In genomic region chrX:16785247-16786138, GRCh38 we compare ENCODE assay signal across 8 cellular contexts. TPM values are rescaled to one million over a fixed set of nuclear protein-coding genes. Genes with fewer than 3 reads are reported as not detected.
DNase-seq lines count a peak whose midpoint lies in the region; ATAC-seq and TF ChIP-seq lines count a peak whose summit lies in the region.

No MANE protein-coding gene starts in this region.

- peak overlapping the region; percentile 92 to 99 (median 95) for H3K4me3 Mint-ChIP-seq in CD8-positive, alpha-beta memory T cell
- H3K4me3 Mint-ChIP-seq in chondrocyte (ENCODE audit: unreplicated experiment): peak overlapping the region; percentile 96

- H3K9ac ChIP-seq in MM.1S (ENCODE audit: low read length) (peak overlapping the region; percentile 36; the same call in 1 of the 2 replicates), mucosa of stomach (ENCODE audit: low read length) (peak overlapping the region; percentile 63)

- peak overlapping the region; percentile 78 to 99 (median 93) for H3K27ac Mint-ChIP-seq in CD8-positive, alpha-beta memory T cell
- H3K27ac Mint-ChIP-seq in chondrocyte (ENCODE audit: unreplicated experiment): peak overlapping the region; percentile 82

- no peak overlapping the region for H3K27ac ChIP-seq in CD8-positive, alpha-beta memory T cell (ENCODE audit: low read depth, low read length)
- H3K27ac ChIP-seq in MM.1S (ENCODE audit: low read length) (no peak overlapping the region), vagina (peak overlapping the region; percentile 90)

- ATAC-seq in GM21528 (IDR thresholded peaks at IDR 0.05; ENCODE audit: low FRiP score, unreplicated experiment): no peak

- H3K36me3 Mint-ChIP-seq in CD8-positive, alpha-beta memory T cell: peaks cover 0 to 15% (median 5%) of the 10 kb centered on the region in 3 donors
- no peaks in the 10 kb centered on the region for H3K36me3 Mint-ChIP-seq in chondrocyte (ENCODE audit: low read depth)

- POLR2A ChIA-PET in CD8-positive, alpha-beta memory T cell (lab: Charles Lee): interaction anchor here (0.6 kb wide), 2 partner anchors 66 to 85 kb away, joined by 3 read pairs; partner anchors contain the start of genes RBBP7 and SYAP1

- intact Hi-C loops in vagina (cut with DNase I): loop anchor here (5.0 kb wide), 2 partner anchors 68 to 1108 kb away; partner anchors contain the start of gene SYAP1

- peak in 1 of 5 donors; percentile 44 for DNase-seq in CD8-positive, alpha-beta memory T cell
- DNase-seq in MM.1S (peak; percentile 11), chondrocyte (ENCODE audit: low spot score) (no peak), vagina (ENCODE audit: extremely low spot score in 2 of 2) (no peak), OCI-M1 (lab: John Stamatoyannopoulos, UW) (no peak), SHP77 (lab: John Stamatoyannopoulos, UW) (no peak)

- no peaks in the 10 kb centered on the region for H3F3A ChIP-seq in MM.1S (ENCODE audit: insufficient read depth, low read length)

- H3K9me2 ChIP-seq in MM.1S (replicated peaks; ENCODE audit: insufficient read depth, low read length): no peaks in the 10 kb centered on the region

- H3K9me3 ChIP-seq in CD8-positive, alpha-beta memory T cell (ENCODE audit: low read length): no peaks in the 10 kb centered on the region
- no peaks in the 10 kb centered on the region for H3K9me3 ChIP-seq in MM.1S (replicated peaks; ENCODE audit: insufficient read depth, low read length)
- no peaks in the 10 kb centered on the region for H3K9me3 ChIP-seq in mucosa of stomach (ENCODE audit: control insufficient read depth, low read length)
- no peaks in the 10 kb centered on the region for H3K9me3 ChIP-seq in vagina

- H3K27me3 Mint-ChIP-seq in CD8-positive, alpha-beta memory T cell: peaks cover 0 to 2% of the 10 kb centered on the region in 2 donors
- H3K27me3 Mint-ChIP-seq in chondrocyte (ENCODE audit: low read depth): no peaks in the 10 kb centered on the region

- peaks cover 38% of the 10 kb centered on the region for H3K79me2 ChIP-seq in MM.1S (ENCODE audit: low read length)

- peak overlapping the region; percentile 69 for H3K4me2 ChIP-seq in MM.1S (ENCODE audit: low read depth, low read length)

- no peak for TF ChIP-seq CTCF in MM.1S (IDR thresholded peaks at IDR 0.05; ENCODE audit: low read length)
- no peak for TF ChIP-seq CTCF in chondrocyte (IDR thresholded peaks at IDR 0.05)
- peak in 1 of 3 experiments; percentile 15 for TF ChIP-seq CTCF in vagina (IDR thresholded peaks at IDR 0.05)

- H4K20me1 ChIP-seq in MM.1S (ENCODE audit: insufficient read depth, low read length): no peaks in the 10 kb centered on the region

- peaks cover 9% of the 10 kb centered on the region for H3K4me1 ChIP-seq in CD8-positive, alpha-beta memory T cell (ENCODE audit: insufficient read depth, low read length)
- peaks cover 4% of the 10 kb centered on the region; the same call in 1 of the 2 replicates for H3K4me1 ChIP-seq in MM.1S (ENCODE audit: low read length)
- no peaks in the 10 kb centered on the region for H3K4me1 ChIP-seq in mucosa of stomach (ENCODE audit: control insufficient read depth, insufficient read depth, low read length)
- H3K4me1 ChIP-seq in vagina: peaks cover 11% of the 10 kb centered on the region

- CTCF ChIA-PET in CD8-positive, alpha-beta memory T cell (lab: Charles Lee): no interaction called here

- no peaks in the 10 kb centered on the region for H3K36me3 ChIP-seq in CD8-positive, alpha-beta memory T cell (ENCODE audit: insufficient read depth, low read length)
- H3K36me3 ChIP-seq in MM.1S (replicated peaks; ENCODE audit: insufficient read depth, low read length) (no peaks in the 10 kb centered on the region), mucosa of stomach (ENCODE audit: control insufficient read depth, insufficient read depth, low read length) (no peaks in the 10 kb centered on the region), vagina (no peaks in the 10 kb centered on the region)

- no peaks in the 10 kb centered on the region for H3K27me3 ChIP-seq in CD8-positive, alpha-beta memory T cell (ENCODE audit: insufficient read depth, low read length, poor library complexity, severe bottlenecking)
- H3K27me3 ChIP-seq in MM.1S (replicated peaks; ENCODE audit: insufficient read depth, low read length) (no peaks in the 10 kb centered on the region), mucosa of stomach (ENCODE audit: control insufficient read depth, insufficient read depth, low read length) (no peaks in the 10 kb centered on the region), vagina (no peaks in the 10 kb centered on the region)

- no peak for TF ChIP-seq POLR2A in vagina (IDR thresholded peaks at IDR 0.05)

- no peaks in the 10 kb centered on the region for H3K9me3 Mint-ChIP-seq in CD8-positive, alpha-beta memory T cell
- H3K9me3 Mint-ChIP-seq in chondrocyte (ENCODE audit: low read depth): no peaks in the 10 kb centered on the region

- H3K4me3 ChIP-seq in CD8-positive, alpha-beta memory T cell (ENCODE audit: low read length): peak overlapping the region; percentile 97
- H3K4me3 ChIP-seq in MM.1S (ENCODE audit: low read length) (peak overlapping the region; percentile 82), mucosa of stomach (ENCODE audit: low read length) (peak overlapping the region; percentile 23), vagina (peak overlapping the region; percentile 94 to 97)

- H3K4me1 Mint-ChIP-seq in CD8-positive, alpha-beta memory T cell: peaks cover 20 to 29% (median 28%) of the 10 kb centered on the region in 3 donors
- peaks cover 19% of the 10 kb centered on the region for H3K4me1 Mint-ChIP-seq in chondrocyte (ENCODE audit: low read depth)

- peak overlapping the region; percentile 89 for H2AFZ ChIP-seq in MM.1S (ENCODE audit: low read length)

RNA-seq across cellular contexts. Expression of gene TXLNG, which starts 0.8 kb away (rescaled TPM):
- 10 to 100 TPM; 22.4 to 23.3 TPM for total RNA-seq in CD8-positive, alpha-beta memory T cell
- polyA plus RNA-seq in CD8-positive, alpha-beta memory T cell: 18.3 TPM
- total RNA-seq in chondrocyte (8.9 to 11.6 TPM (median 9.1 TPM) in 3 replicates), vagina (15.2 TPM)

Comparison
In these comparisons a context has a peak if more than half of its experiments do, and no peak if none do; other contexts are left out.
1. H3K4me3 ChIP-seq: peak in every context shown above with its lines; median percentile 97 in CD8-positive, alpha-beta memory T cell; 96 in vagina; 82 in MM.1S; 23 in mucosa of stomach.